Comparison of ENCODE assay signal across 1 cellular context in genomic region chr1:94608142-94608851, GRCh38.
TF ChIP-seq lines count a peak whose summit lies in the region.

No MANE protein-coding gene starts in this region.

TF ChIP-seq in GM23338, 12 proteins besides CTCF, POLR2A, EP300 and RAD21 (continued from another document):
- no peak for TF ChIP-seq ZNF462 (CRISPR knock-in tag; IDR thresholded peaks at IDR 0.05)
